ENCODE assay signal across 8 cellular contexts in genomic region chr3:52446631-52447511, GRCh38. TPM values are rescaled to one million over a fixed set of nuclear protein-coding genes. Genes with fewer than 3 reads are reported as not detected.
A peak's percentile ranks its signal among the peaks of the same experiment; 100 is the strongest.
DNase-seq lines count a peak whose midpoint lies in the region; ATAC-seq and TF ChIP-seq lines count a peak whose summit lies in the region.

No MANE protein-coding gene starts in this region.

- peak; percentile 36 to 61 for DNase-seq in NOMO-1 (lab: John Stamatoyannopoulos, UW; ENCODE audit: unreplicated experiment in 2 of 2)
- no peak for DNase-seq in NOMO-1 treated with dmso at 0.1 percent for 144 hours (lab: John Stamatoyannopoulos, UW; ENCODE audit: unreplicated experiment)
- peak; percentile 77 for DNase-seq in NB4 (ENCODE audit: low read depth)
- peak; percentile 38 for DNase-seq in activated CD4-positive, CD25-positive, alpha-beta regulatory T cell treated with anti-CD3 and anti-CD28 coated beads, Interleukin-2, amount 50 U/mL, for 16 hours (ENCODE audit: low read depth, low spot score)
- peak; percentile 58 to 69 for DNase-seq in central memory CD8-positive, alpha-beta T cell (ENCODE audit: low spot score in 2 of 2)
- DNase-seq in stimulated activated CD8-positive, alpha-beta memory T cell treated with anti-CD3 and anti-CD28 coated beads, Interleukin-15, amount 100 ng/mL, for 24 hours (ENCODE audit: low read depth) = peak; percentile 35

- H3K9me3 ChIP-seq in liver (ENCODE audit: control insufficient read depth in 4 of 4, low read length in 3 of 4) = no peaks in the 10 kb centered on the region

- peak; percentile 91 to 92 for TF ChIP-seq RAD21 in liver (IDR thresholded peaks at IDR 0.05)

- TF ChIP-seq CTCF in NB4 (IDR thresholded peaks at IDR 0.05; ENCODE audit: low read depth, low read length) (peak; percentile 99), liver (IDR thresholded peaks at IDR 0.05; ENCODE audit: low read depth, low read length, missing input control) (peak; percentile 99)

- no peaks in the 10 kb centered on the region for H3K36me3 ChIP-seq in liver (ENCODE audit: control insufficient read depth in 4 of 4, insufficient read depth in 3 of 4, low read depth in 1 of 4, low read length in 3 of 4)

- WGBS in liver = 39% methylated on average over 13 of the region's 13 CpGs

- H3K4me1 Mint-ChIP-seq in central memory CD8-positive, alpha-beta T cell = peaks cover 6% of the 10 kb centered on the region

- H3K4me3 ChIP-seq in NB4 (ENCODE audit: low read depth, low read length) = no peak overlapping the region
- no peak overlapping the region for H3K4me3 ChIP-seq in liver (ENCODE audit: low read depth in 1 of 3, low read length in 3 of 3)

- peak overlapping the region; percentile 65 for H3K27ac Mint-ChIP-seq in central memory CD8-positive, alpha-beta T cell (ENCODE audit: low read depth)

- peak; percentile 63 for ATAC-seq in central memory CD8-positive, alpha-beta T cell (replicated peaks; ENCODE audit: extremely low read depth, poor library complexity, severe bottlenecking)
- no peak for ATAC-seq in HG03025 (IDR thresholded peaks at IDR 0.05; ENCODE audit: low FRiP score, unreplicated experiment)

- H3K27me3 ChIP-seq in liver (ENCODE audit: control insufficient read depth in 4 of 4, insufficient read depth in 4 of 4, low read length in 3 of 4) = no peaks in the 10 kb centered on the region

- TF ChIP-seq POLR2A in NB4 (IDR thresholded peaks at IDR 0.05; ENCODE audit: extremely low read depth, insufficient read length) = no peak

- peaks cover 3% of the 10 kb centered on the region for H3K36me3 Mint-ChIP-seq in central memory CD8-positive, alpha-beta T cell (ENCODE audit: insufficient read depth)

- no peak overlapping the region for H3K9ac ChIP-seq in liver (ENCODE audit: low read depth in 1 of 2, low read length in 2 of 2)

- no peaks in the 10 kb centered on the region for H3K27me3 Mint-ChIP-seq in central memory CD8-positive, alpha-beta T cell

- H3K4me3 Mint-ChIP-seq in central memory CD8-positive, alpha-beta T cell = no peak overlapping the region

- H3K9me3 Mint-ChIP-seq in central memory CD8-positive, alpha-beta T cell = no peaks in the 10 kb centered on the region

- no peak overlapping the region for H3K27ac ChIP-seq in liver (ENCODE audit: low read depth in 1 of 2, low read length in 2 of 2)

- H3K4me1 ChIP-seq in liver (ENCODE audit: control insufficient read depth in 4 of 4, insufficient read depth in 4 of 4, low read length in 3 of 4) = peaks cover 2 to 14% (median 7%) of the 10 kb centered on the region in 4 donors

TF ChIP-seq in liver, 16 proteins besides CTCF, POLR2A, EP300 and RAD21:
- TF ChIP-seq GABPA (IDR thresholded peaks at IDR 0.05 in 1 of 2, conservative IDR thresholded peaks at IDR 0.05 in 1 of 2) (no peak), YY1 (IDR thresholded peaks at IDR 0.05) (no peak)

RNA-seq across cellular contexts. Expression of gene SEMA3G, which starts 2.0 kb away (rescaled TPM):
- 1 to 10 TPM in 1 of 2 donors, under 1 TPM in 1; 0.47 to 1.2 TPM for total RNA-seq in liver
- 1 to 10 TPM in 1 of 2 donors, under 1 TPM in 1; 0.49 to 1.0 TPM for polyA plus RNA-seq in liver

RNA-seq across cellular contexts. Expression of gene TNNC1, which starts 7.0 kb away (rescaled TPM):
- under 1 TPM; 0.28 to 0.75 TPM for total RNA-seq in liver
- polyA plus RNA-seq in liver = under 1 TPM; 0.21 to 0.42 TPM

RNA-seq across cellular contexts. Expression of gene NISCH, which starts 8.5 kb away (rescaled TPM):
- total RNA-seq in liver = 10 to 100 TPM; 18.5 to 39.8 TPM
- 10 to 100 TPM; 10.8 to 16.7 TPM for polyA plus RNA-seq in liver

RNA-seq across cellular contexts. Expression of gene PHF7, which starts 36.4 kb away (rescaled TPM):
- 1 to 10 TPM; 4.7 to 7.8 TPM for total RNA-seq in liver
- polyA plus RNA-seq in liver = 1 to 10 TPM; 1.6 to 2.8 TPM

RNA-seq across cellular contexts. Expression of gene BAP1, which starts 37.1 kb away (rescaled TPM):
- 10 to 100 TPM; 38.0 to 57.2 TPM for total RNA-seq in liver
- polyA plus RNA-seq in liver = 10 to 100 TPM; 19.4 to 39.3 TPM
